In genomic region chr16:2473425-2473926, GRCh38 we compare ENCODE assay signal across 1 cellular context.
TF ChIP-seq lines count a peak whose summit lies in the region.

No MANE protein-coding gene starts in this region.

TF ChIP-seq in IMR-90, 13 proteins besides CTCF, POLR2A, EP300 and RAD21 (continued from another document):
- TF ChIP-seq ELK1 (IDR thresholded peaks at IDR 0.05; ENCODE audit: borderline replicate concordance, low read depth, low read length) (no peak), CEBPB (IDR thresholded peaks at IDR 0.05; ENCODE audit: low read depth, low read length) (no peak), USF2 (IDR thresholded peaks at IDR 0.05; ENCODE audit: low read depth, low read length) (no peak)
